Comparison of ENCODE assay signal across 12 cellular contexts in the genomic region with DNA sequence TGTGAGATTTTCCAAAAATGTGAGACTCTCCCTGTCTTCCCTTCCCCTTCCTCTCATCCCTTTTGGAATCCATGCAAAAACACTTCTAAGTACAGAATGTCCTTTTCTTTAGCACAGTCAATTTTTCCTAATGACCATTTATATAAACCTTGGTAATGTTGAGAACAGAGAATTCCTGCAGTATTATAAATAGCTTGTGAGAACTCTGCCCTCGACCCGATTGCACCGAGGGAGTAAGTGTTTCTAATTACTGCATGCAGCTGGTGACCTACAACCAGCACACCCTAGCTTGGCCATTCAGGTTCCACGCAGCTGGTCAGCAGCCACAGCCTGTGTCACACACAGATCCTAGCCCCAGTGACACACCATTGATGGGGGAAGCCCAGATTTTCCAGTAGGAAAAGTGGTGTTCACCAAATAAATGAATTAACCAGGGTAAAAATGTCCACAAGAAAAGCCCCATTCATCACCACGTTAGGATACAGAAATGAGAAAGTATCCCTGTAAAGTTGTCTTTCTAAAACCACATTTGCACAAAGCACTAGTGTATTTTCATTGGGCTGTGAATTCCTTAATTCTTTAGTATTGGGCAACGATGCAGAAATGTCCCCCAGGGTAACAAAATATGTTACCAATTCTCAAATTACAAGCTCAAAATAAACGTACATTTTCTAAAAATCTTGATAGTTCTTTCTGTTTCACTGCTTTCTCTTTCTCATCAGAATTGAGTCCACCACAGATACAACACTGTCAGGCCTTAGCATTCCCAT.
DNase-seq lines count a peak whose midpoint lies in the region; ATAC-seq and TF ChIP-seq lines count a peak whose summit lies in the region.
"Had no signal": no experiment of that assay in that cellular context is flagged by ENCODE, and none has a peak within 500 bp of the region (broad histone marks: within the 10 kb centered on the region; RNA-seq: fewer than 3 reads in every experiment).

No MANE protein-coding gene starts in this region.

- H2AFZ ChIP-seq in DND-41 (ENCODE audit: low read depth, low read length): no peak overlapping the region

- H3K4me1 ChIP-seq in DND-41 (ENCODE audit: insufficient read depth, low read length) (peaks cover 20% of the 10 kb centered on the region), skeletal muscle satellite cell (ENCODE audit: control insufficient read depth, insufficient read depth, low read length) (peaks cover 51% of the 10 kb centered on the region)

- H3K27me3 ChIP-seq in DND-41 (ENCODE audit: insufficient read depth, low read length, poor library complexity) (no peaks in the 10 kb centered on the region), skeletal muscle satellite cell (ENCODE audit: control insufficient read depth, insufficient read depth, low read length) (no peaks in the 10 kb centered on the region)

- no peak overlapping the region for H3K4me2 ChIP-seq in DND-41 (ENCODE audit: insufficient read depth, low read length)
- H3K4me2 ChIP-seq in skeletal muscle satellite cell (ENCODE audit: low read length): peak overlapping the region; percentile 28

- no peaks in the 10 kb centered on the region for H3K79me2 ChIP-seq in DND-41 (ENCODE audit: insufficient read depth, low read length)

- TF ChIP-seq CTCF in DND-41 (IDR thresholded peaks at IDR 0.05; ENCODE audit: borderline replicate concordance, extremely low read depth, low read length, poor library complexity, severe bottlenecking): no peak

- ATAC-seq in DND-41 (ENCODE audit: insufficient read depth, low read depth): no peak
- peak; percentile 52 for ATAC-seq in left lobe of liver
- ATAC-seq in GM19467 (IDR thresholded peaks at IDR 0.05; ENCODE audit: unreplicated experiment): no peak
- no peak for ATAC-seq in HG02610 (IDR thresholded peaks at IDR 0.05; ENCODE audit: unreplicated experiment)
- ATAC-seq in HG02571 (IDR thresholded peaks at IDR 0.05; ENCODE audit: unreplicated experiment): no peak
- ATAC-seq: GM12878, K562 had no signal

- H3K4me3 ChIP-seq in DND-41 (ENCODE audit: low read depth in 1 of 2, low read length in 2 of 2) (no peak overlapping the region), skeletal muscle satellite cell (ENCODE audit: low read length) (peak overlapping the region; percentile 2)
- H3K4me3 ChIP-seq: GM12878, K562 had no signal

- H3K27ac ChIP-seq in DND-41 (ENCODE audit: low read length): peak overlapping the region; percentile 5; the same call in 1 of the 2 replicates
- H3K27ac ChIP-seq in cingulate gyrus (ENCODE audit: low read depth, low read length): peak overlapping the region; percentile 13

- DNase-seq in DND-41 (no peak), left lobe of liver (ENCODE audit: low spot score) (no peak), NCI-H82 treated with DMSO at 0.1 percent for 48 hours (lab: John Stamatoyannopoulos, UW; ENCODE audit: unreplicated experiment) (no peak)
- DNase-seq: CD4-positive, alpha-beta memory T cell; NCI-H345 had no signal

- H3K9ac ChIP-seq in DND-41 (ENCODE audit: low read depth, low read length) (no peak overlapping the region), skeletal muscle satellite cell (ENCODE audit: low read depth, low read length) (peak overlapping the region; percentile 57)

- H3K9me3 ChIP-seq in DND-41 (ENCODE audit: insufficient read depth, low read length, severe bottlenecking) (no peaks in the 10 kb centered on the region), skeletal muscle satellite cell (replicated peaks; ENCODE audit: low read length) (no peaks in the 10 kb centered on the region)

- no peaks in the 10 kb centered on the region for H4K20me1 ChIP-seq in DND-41 (ENCODE audit: insufficient read depth, low read length)

- H3K36me3 ChIP-seq in DND-41 (ENCODE audit: insufficient read depth, low read length) (no peaks in the 10 kb centered on the region), skeletal muscle satellite cell (ENCODE audit: insufficient read depth, low read length) (no peaks in the 10 kb centered on the region)
